In genomic region chr1:157137773-157138219, GRCh38 we compare ENCODE assay signal across 8 cellular contexts. TPM values are rescaled to one million over a fixed set of nuclear protein-coding genes. Genes with fewer than 3 reads are reported as not detected.
A peak's percentile ranks its signal among the peaks of the same experiment; 100 is the strongest.
DNase-seq lines count a peak whose midpoint lies in the region; ATAC-seq, FAIRE-seq and TF ChIP-seq lines count a peak whose summit lies in the region.

No MANE protein-coding gene starts in this region.

- H3K4me3 ChIP-seq in GM12875 (ENCODE audit: low read depth, low read length) (peak overlapping the region; percentile 96), ascending aorta (peak overlapping the region; percentile 80 to 98), HepG2 (replicated peaks in 1 of 3; ENCODE audit: insufficient read depth in 1 of 3, low read depth in 2 of 3, low read length in 3 of 3) (peak overlapping the region; percentile 91 to 99 (median 97)), tibial nerve (peak overlapping the region; percentile 76 to 100 (median 94))

- ATAC-seq in HG03066 (IDR thresholded peaks at IDR 0.05; ENCODE audit: low read depth, unreplicated experiment) (peak; percentile 20), HepG2 (peak; percentile 62), HG03159 (IDR thresholded peaks at IDR 0.05; ENCODE audit: unreplicated experiment) (no peak), GM18502 (IDR thresholded peaks at IDR 0.05; ENCODE audit: poor library complexity, unreplicated experiment) (no peak)

- H3K4me1 ChIP-seq in ascending aorta = peaks cover 5 to 16% of the 10 kb centered on the region in 2 donors
- peaks cover 33% of the 10 kb centered on the region for H3K4me1 ChIP-seq in HepG2 (ENCODE audit: insufficient read depth, low read length)
- H3K4me1 ChIP-seq in tibial nerve = peaks cover 0 to 38% (median 17%) of the 10 kb centered on the region in 4 donors

- H3K27me3 ChIP-seq in ascending aorta = no peaks in the 10 kb centered on the region
- H3K27me3 ChIP-seq in HepG2 (ENCODE audit: control insufficient read depth in 1 of 2, insufficient read depth in 2 of 2, low read length in 2 of 2) = no peaks in the 10 kb centered on the region; a peak in 1 of 5 replicates
- H3K27me3 ChIP-seq in tibial nerve = no peaks in the 10 kb centered on the region

- no peak for TF ChIP-seq CTCF in GM12875 (IDR thresholded peaks at IDR 0.05; ENCODE audit: borderline replicate concordance, insufficient read depth, low read depth, low read length)
- TF ChIP-seq CTCF in ascending aorta (IDR thresholded peaks at IDR 0.05) = no peak
- TF ChIP-seq CTCF in HepG2 (CRISPR knock-in tag; IDR thresholded peaks at IDR 0.05) = no peak
- TF ChIP-seq CTCF in tibial nerve (IDR thresholded peaks at IDR 0.05) = no peak

- H3K36me3 ChIP-seq in ascending aorta (peaks cover 32% of the 10 kb centered on the region in 2 donors), HepG2 (replicated peaks in 1 of 2; ENCODE audit: control insufficient read depth in 1 of 2, insufficient read depth in 2 of 2, low read length in 2 of 2) (peaks cover 11 to 33% of the 10 kb centered on the region in 2 experiments), tibial nerve (peaks cover 0 to 33% (median 0%) of the 10 kb centered on the region in 3 donors)

- H3K79me2 ChIP-seq in HepG2 (ENCODE audit: insufficient read depth, low read length) = peaks cover 21% of the 10 kb centered on the region

- no peak for DNase-seq in ascending aorta (ENCODE audit: low spot score in 2 of 2)
- no peak for DNase-seq in HepG2 (ENCODE audit: low spot score)
- DNase-seq in tibial nerve (ENCODE audit: low spot score in 2 of 2) = no peak
- no peak for DNase-seq in NCI-H2081 (lab: John Stamatoyannopoulos, UW)

- H3K9me3 ChIP-seq in ascending aorta (no peaks in the 10 kb centered on the region), HepG2 (ENCODE audit: low read length) (no peaks in the 10 kb centered on the region), tibial nerve (no peaks in the 10 kb centered on the region)

- H3K27ac ChIP-seq in ascending aorta (peak overlapping the region; percentile 96 to 97), HepG2 (ENCODE audit: extremely low read length, insufficient read depth, low read length) (peak overlapping the region; percentile 84), tibial nerve (peak overlapping the region; percentile 95 to 98 (median 98))

- WGBS in HepG2 (ENCODE audit: low lambda C conversion rate) = 4% methylated on average over 14 of the region's 24 CpGs
- 0% methylated on average over 11 to 24 of the region's 24 CpGs for WGBS in tibial nerve, 2 donors

- TF ChIP-seq EP300 in HepG2 (IDR thresholded peaks at IDR 0.05; ENCODE audit: low read depth in 2 of 2, low read length in 2 of 2) (no peak), HepG2 (CRISPR knock-in tag; IDR thresholded peaks at IDR 0.05; ENCODE audit: borderline replicate concordance) (no peak), tibial nerve (IDR thresholded peaks at IDR 0.05) (no peak)

- POLR2A ChIA-PET in HepG2 (lab: Yijun Ruan, JAX) = interaction anchor here (1.2 kb wide), 1 partner anchor 103 kb away, joined by 4 read pairs; no protein-coding TSS in a partner anchor

- H2AFZ ChIP-seq in HepG2 (ENCODE audit: low read length) = no peak overlapping the region

- no peak for TF ChIP-seq RAD21 in HepG2 (CRISPR knock-in tag; IDR thresholded peaks at IDR 0.05)

- in situ Hi-C loops in HepG2 (cut with HindIII; ENCODE audit: extremely low pct_ligation_motif_present, low pct_unique_long_range_greater_than_20kb) = no loop called here

- intact Hi-C loops in ascending aorta (cut with DNase I) (loop anchor here (2.0 to 10.0 kb wide), 2 partner anchors 93 to 373 kb away; partner anchors contain the start of genes ARHGEF11 and PRCC), HepG2 (cut with micrococcal nuclease; ENCODE audit: unreplicated experiment) (loop anchor here (1.0 to 5.0 kb wide), 2 partner anchors 18 to 45 kb away; no protein-coding TSS in a partner anchor)

- peak overlapping the region; percentile 89 for H3K9ac ChIP-seq in HepG2 (ENCODE audit: insufficient read depth, low read depth, low read length)

- no peak for TF ChIP-seq POLR2A in HepG2 (IDR thresholded peaks at IDR 0.05; ENCODE audit: insufficient read depth in 1 of 2, low read depth in 2 of 2, low read length in 2 of 2)
- TF ChIP-seq POLR2A in tibial nerve (IDR thresholded peaks at IDR 0.05) = no peak

- CTCF ChIA-PET in HepG2 (lab: Yijun Ruan, JAX; ENCODE audit: low intra/inter-chr PET ratio, low total read pairs) = no interaction called here

- BruUV-seq in HepG2 (replicated peaks; lab: Mats Ljungman, UMichigan) = TSS peak; percentile 67

- no peak for FAIRE-seq in HepG2 (lab: Jason Lieb, UNC)

- peak overlapping the region; percentile 89 for H3K4me2 ChIP-seq in HepG2 (ENCODE audit: low read depth, low read length)

- H4K20me1 ChIP-seq in HepG2 (ENCODE audit: insufficient read depth, low read length) = peaks cover 9% of the 10 kb centered on the region; the same call in 1 of the 2 replicates

TF ChIP-seq in HepG2, 621 proteins besides CTCF, POLR2A, EP300 and RAD21 (continues in another document):
- 0 out of 2 replicates have a peak, but pooled peaks have one; percentile 3 for TF ChIP-seq HOXD1 (CRISPR knock-in tag; IDR thresholded peaks at IDR 0.05)
- peak; percentile 83; the same call in 1 of the 2 replicates for TF ChIP-seq ZNF605 (CRISPR knock-in tag; IDR thresholded peaks at IDR 0.05)

RNA-seq across cellular contexts. Expression of gene ETV3, which starts 0.4 kb away (rescaled TPM):
- 9.6 TPM for total RNA-seq in ascending aorta
- 5.8 and 8.5 TPM in 2 replicates for total RNA-seq in HepG2 (2016; rRNA removed; fragmentation: Illumina TruSeq; extraction: Trizol)
- total RNA-seq in HepG2 (2016; cell fraction: cytosol; rRNA removed; fragmentation: Illumina TruSeq; extraction: Trizol; ENCODE audit: low read depth) = 0.81 and 1.4 TPM in 2 replicates
- total RNA-seq in HepG2 (2016; cell fraction: insoluble cytoplasmic fraction; rRNA removed; fragmentation: Illumina TruSeq; extraction: Trizol) = 5.7 and 7.6 TPM in 2 replicates
- total RNA-seq in HepG2 (2016; cell fraction: membrane; rRNA removed; fragmentation: Illumina TruSeq; extraction: Trizol) = 4.0 and 4.1 TPM in 2 replicates
- 8.1 and 8.4 TPM in 2 replicates for total RNA-seq in HepG2 (2016; cell fraction: nucleus; rRNA removed; fragmentation: Illumina TruSeq; extraction: Trizol)
- polyA plus RNA-seq in HepG2 (2011; rRNA removed) = 4.2 and 4.6 TPM in 2 replicates
- 2.6 and 3.2 TPM in 2 replicates for polyA plus RNA-seq in HepG2 (2011; cell fraction: cytosol; rRNA removed)
- 4.0 and 5.1 TPM in 2 replicates for polyA plus RNA-seq in HepG2 (2011; cell fraction: nucleus; rRNA removed)
- polyA plus RNA-seq in HepG2 (2012) = 4.8 and 4.9 TPM in 2 replicates
- 0.11 and 0.12 TPM in 2 replicates for polyA plus RNA-seq in HepG2 (2016; cell fraction: cytosol; fragmentation: Illumina TruSeq; extraction: Trizol; ENCODE audit: low read depth)
- 6.3 and 6.4 TPM in 2 replicates for polyA plus RNA-seq in HepG2 (2016; cell fraction: insoluble cytoplasmic fraction; fragmentation: Illumina TruSeq; extraction: Trizol; ENCODE audit: low read depth)
- polyA plus RNA-seq in HepG2 (2016; cell fraction: membrane; fragmentation: Illumina TruSeq; extraction: Trizol; ENCODE audit: low read depth) = 0.88 and 1.1 TPM in 2 replicates
- 7.2 and 7.6 TPM in 2 replicates for polyA plus RNA-seq in HepG2 (2016; cell fraction: nucleus; fragmentation: Illumina TruSeq; extraction: Trizol; ENCODE audit: insufficient read depth, low read depth)
- polyA minus RNA-seq in HepG2 (2011; rRNA and poly(A)+ RNA removed; ENCODE audit: low replicate concordance) = 11.8 and 25.1 TPM in 2 replicates
- 6.7 and 7.9 TPM in 2 replicates for polyA minus RNA-seq in HepG2 (2011; cell fraction: cytosol; rRNA and poly(A)+ RNA removed)
- polyA minus RNA-seq in HepG2 (2011; cell fraction: nucleus; rRNA and poly(A)+ RNA removed) = 14.3 and 14.7 TPM in 2 replicates
- 10 to 100 TPM; 18.4 to 20.0 (median 19.1) TPM for total RNA-seq in tibial nerve

RNA-seq across cellular contexts. Expression of gene ETV3L, which starts 38.2 kb away (rescaled TPM):
- total RNA-seq in ascending aorta (not detected), HepG2 (2016; rRNA removed; fragmentation: Illumina TruSeq; extraction: Trizol) (not detected in 2 replicates), tibial nerve (not detected)
- not detected in 2 replicates for total RNA-seq in HepG2 (2016; cell fraction: cytosol; rRNA removed; fragmentation: Illumina TruSeq; extraction: Trizol; ENCODE audit: low read depth)
- total RNA-seq in HepG2 (2016; cell fraction: insoluble cytoplasmic fraction; rRNA removed; fragmentation: Illumina TruSeq; extraction: Trizol) = not detected in 2 replicates
- total RNA-seq in HepG2 (2016; cell fraction: membrane; rRNA removed; fragmentation: Illumina TruSeq; extraction: Trizol) = not detected in 2 replicates
- not detected in 2 replicates for total RNA-seq in HepG2 (2016; cell fraction: nucleus; rRNA removed; fragmentation: Illumina TruSeq; extraction: Trizol)
- not detected in 2 replicates for polyA plus RNA-seq in HepG2 (2011; rRNA removed)
- not detected in 2 replicates for polyA plus RNA-seq in HepG2 (2011; cell fraction: cytosol; rRNA removed)
- not detected in 2 replicates for polyA plus RNA-seq in HepG2 (2011; cell fraction: nucleus; rRNA removed)
- not detected in 2 replicates for polyA plus RNA-seq in HepG2 (2012)
- not detected in 2 replicates for polyA plus RNA-seq in HepG2 (2016; cell fraction: cytosol; fragmentation: Illumina TruSeq; extraction: Trizol; ENCODE audit: low read depth)
- polyA plus RNA-seq in HepG2 (2016; cell fraction: insoluble cytoplasmic fraction; fragmentation: Illumina TruSeq; extraction: Trizol; ENCODE audit: low read depth) = not detected in 2 replicates
- not detected in 2 replicates for polyA plus RNA-seq in HepG2 (2016; cell fraction: membrane; fragmentation: Illumina TruSeq; extraction: Trizol; ENCODE audit: low read depth)
- not detected in 2 replicates for polyA plus RNA-seq in HepG2 (2016; cell fraction: nucleus; fragmentation: Illumina TruSeq; extraction: Trizol; ENCODE audit: insufficient read depth, low read depth)
- polyA minus RNA-seq in HepG2 (2011; rRNA and poly(A)+ RNA removed; ENCODE audit: low replicate concordance) = not detected in 2 replicates
- polyA minus RNA-seq in HepG2 (2011; cell fraction: cytosol; rRNA and poly(A)+ RNA removed) = not detected in 2 replicates
- not detected in 2 replicates for polyA minus RNA-seq in HepG2 (2011; cell fraction: nucleus; rRNA and poly(A)+ RNA removed)

Comparison
In these comparisons a context has a peak if more than half of its experiments do, and no peak if none do; other contexts are left out.
1. ATAC-seq: peak in HG03066 (single experiment) and HepG2 (single experiment); none in HG03159 (single experiment) and GM18502 (single experiment).
2. Peak in every context shown above with its lines, with median percentiles within 50 percentile points of each other: H3K4me3 ChIP-seq and H3K27ac ChIP-seq.